ENCODE assay signal across 10 cellular contexts in the genomic region with DNA sequence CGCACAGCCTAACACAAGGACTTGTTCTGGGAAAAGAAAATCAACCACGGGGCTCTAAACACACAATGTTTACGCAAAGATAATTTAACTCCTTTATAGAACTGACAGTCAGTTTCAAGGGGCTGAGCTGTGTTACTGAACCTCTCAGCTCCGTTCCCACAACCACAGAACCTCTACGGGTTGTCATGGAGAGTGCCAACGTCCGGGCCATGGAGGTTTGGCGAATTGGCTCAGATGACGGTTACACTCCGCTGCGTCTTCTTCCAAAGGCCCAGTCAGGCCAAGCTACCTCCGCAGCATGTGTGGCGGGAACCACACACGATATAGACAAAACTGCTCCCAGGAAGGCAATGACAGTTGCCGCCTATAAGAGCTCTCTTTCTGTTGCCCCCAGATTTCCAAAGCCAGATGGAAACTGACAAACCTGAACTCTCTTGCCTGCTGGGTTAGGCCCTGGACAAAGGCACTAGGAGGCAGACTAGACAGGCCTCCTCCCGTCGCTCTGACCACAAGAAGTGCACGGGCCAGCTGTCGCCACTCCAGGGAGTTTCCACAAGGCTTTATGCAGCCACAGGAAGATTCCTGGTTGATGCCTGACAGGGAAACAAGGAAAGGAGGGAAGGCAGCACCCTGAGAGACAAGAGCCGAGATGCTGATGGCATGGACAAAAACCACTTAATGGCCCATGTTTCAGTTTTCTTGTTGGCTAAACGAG. TPM values are rescaled to one million over a fixed set of nuclear protein-coding genes. Genes with fewer than 3 reads are reported as not detected.
A peak's percentile ranks its signal among the peaks of the same experiment; 100 is the strongest.
DNase-seq lines count a peak whose midpoint lies in the region; ATAC-seq and TF ChIP-seq lines count a peak whose summit lies in the region.
"Had no signal": no experiment of that assay in that cellular context is flagged by ENCODE, and none has a peak within 500 bp of the region (broad histone marks: within the 10 kb centered on the region; RNA-seq: fewer than 3 reads in every experiment).

No MANE protein-coding gene starts in this region.

- H3K9me3 ChIP-seq in HEK293 (ENCODE audit: control insufficient read depth, insufficient read depth, low read depth, low read length): no peaks in the 10 kb centered on the region

- no peak overlapping the region for H3K4me3 Mint-ChIP-seq in activated CD8-positive, alpha-beta T cell treated with anti-CD3 and anti-CD28 coated beads, Interleukin-2, amount 10 ng/mL, durations not matched to agents 7 days and 5 days
- H3K4me3 Mint-ChIP-seq in HFFc6: no peak overlapping the region

- H3K4me3 ChIP-seq in HEK293 (ENCODE audit: low read depth, low read length): no peak overlapping the region
- no peak overlapping the region for H3K4me3 ChIP-seq in kidney epithelial cell (ENCODE audit: low read depth, low read length)

- in situ Hi-C loops in ACHN (cut with HindIII; ENCODE audit: low pct_ligation_motif_present, low pct_unique_long_range_greater_than_20kb, low sequenced_read_pairs) (no loop called here), KBM-7 (cut with MboI; ENCODE audit: low pct_unique_long_range_greater_than_20kb, low sequenced_read_pairs) (no loop called here)

- TF ChIP-seq CTCF in HEK293 (tag by site-specific recombination; IDR thresholded peaks at IDR 0.05) (no peak), kidney epithelial cell (IDR thresholded peaks at IDR 0.05; ENCODE audit: insufficient read depth, low read length, poor library complexity, severe bottlenecking) (peak; percentile 4), HFFc6 (IDR thresholded peaks at IDR 0.05) (no peak)

- peak; percentile 35 for ATAC-seq in activated CD8-positive, alpha-beta T cell treated with anti-CD3 and anti-CD28 coated beads, Interleukin-2, amount 10 ng/mL, durations not matched to agents 7 days and 5 days
- ATAC-seq in GM21526 (IDR thresholded peaks at IDR 0.05; ENCODE audit: low FRiP score, unreplicated experiment): no peak
- ATAC-seq: SK-N-SH treated with all-trans-retinoic acid at 6 μM for 48 hours had no signal

- no peaks in the 10 kb centered on the region for H3K36me3 ChIP-seq in HEK293 (ENCODE audit: control insufficient read depth in 2 of 2, insufficient read depth in 1 of 2, low read length in 2 of 2)
- H3K36me3 ChIP-seq in kidney epithelial cell (ENCODE audit: control insufficient read depth, insufficient read depth, low read length): no peaks in the 10 kb centered on the region

- no peak overlapping the region for H3K27ac ChIP-seq in HEK293 (ENCODE audit: extremely low read depth, low read depth, low read length)
- H3K27ac ChIP-seq: epithelial cell of prostate had no signal

- H3K36me3 Mint-ChIP-seq in activated CD8-positive, alpha-beta T cell treated with anti-CD3 and anti-CD28 coated beads, Interleukin-2, amount 10 ng/mL, durations not matched to agents 7 days and 5 days (ENCODE audit: low read depth): peaks cover 71% of the 10 kb centered on the region
- H3K36me3 Mint-ChIP-seq in HFFc6 (ENCODE audit: low read depth): no peaks in the 10 kb centered on the region

- H3K27me3 ChIP-seq in kidney epithelial cell (ENCODE audit: control insufficient read depth, insufficient read depth, low read length): no peaks in the 10 kb centered on the region

- no peaks in the 10 kb centered on the region for H3K27me3 Mint-ChIP-seq in activated CD8-positive, alpha-beta T cell treated with anti-CD3 and anti-CD28 coated beads, Interleukin-2, amount 10 ng/mL, durations not matched to agents 7 days and 5 days (ENCODE audit: low read depth)
- peaks cover 44% of the 10 kb centered on the region for H3K27me3 Mint-ChIP-seq in HFFc6 (ENCODE audit: insufficient read depth)

- POLR2A ChIA-PET in HEK293 (lab: Yijun Ruan, JAX): no interaction called here
- POLR2A ChIA-PET in activated CD8-positive, alpha-beta T cell treated with anti-CD3 and anti-CD28 coated beads, Interleukin-2, amount 10 ng/mL, durations not matched to agents 7 days and 5 days (lab: Charles Lee): interaction anchor here (1.1 to 2.3 kb wide), 4 partner anchors 11 to 37 kb away, joined by 3 to 8 read pairs (median 4); no protein-coding TSS in a partner anchor

- CTCF ChIA-PET in HEK293 (lab: Yijun Ruan, JAX): no interaction called here
- CTCF ChIA-PET in activated CD8-positive, alpha-beta T cell treated with anti-CD3 and anti-CD28 coated beads, Interleukin-2, amount 10 ng/mL, durations not matched to agents 7 days and 5 days (lab: Charles Lee): interaction anchor here (1.5 to 2.5 kb wide), 6 partner anchors 11 to 37 kb away, joined by 5 to 10 read pairs (median 7); no protein-coding TSS in a partner anchor

- H3K27ac Mint-ChIP-seq in activated CD8-positive, alpha-beta T cell treated with anti-CD3 and anti-CD28 coated beads, Interleukin-2, amount 10 ng/mL, durations not matched to agents 7 days and 5 days: peak overlapping the region; percentile 25
- no peak overlapping the region for H3K27ac Mint-ChIP-seq in HFFc6

- peaks cover 84% of the 10 kb centered on the region for H3K4me1 Mint-ChIP-seq in activated CD8-positive, alpha-beta T cell treated with anti-CD3 and anti-CD28 coated beads, Interleukin-2, amount 10 ng/mL, durations not matched to agents 7 days and 5 days (ENCODE audit: low read depth)
- H3K4me1 Mint-ChIP-seq in HFFc6 (ENCODE audit: low read depth): peaks cover 8% of the 10 kb centered on the region; the same call in 1 of the 2 replicates

- DNase-seq in ACHN (peak; percentile 11), kidney epithelial cell (ENCODE audit: low read depth) (peak; percentile 37), amniotic stem cell (lab: John Stamatoyannopoulos, UW) (no peak), HFFc6 (no peak), KBM-7 (no peak)
- DNase-seq in activated CD8-positive, alpha-beta T cell treated with anti-CD3 and anti-CD28 coated beads, Interleukin-2, amount 10 ng/mL, durations not matched to agents 7 days and 5 days: no peak

- peaks cover 11% of the 10 kb centered on the region for H3K4me1 ChIP-seq in HEK293 (ENCODE audit: control insufficient read depth, insufficient read depth, low read length)

- H3K9me3 Mint-ChIP-seq in activated CD8-positive, alpha-beta T cell treated with anti-CD3 and anti-CD28 coated beads, Interleukin-2, amount 10 ng/mL, durations not matched to agents 7 days and 5 days (ENCODE audit: insufficient read depth): no peaks in the 10 kb centered on the region
- no peaks in the 10 kb centered on the region for H3K9me3 Mint-ChIP-seq in HFFc6

TF ChIP-seq in HEK293, 187 proteins besides CTCF, POLR2A, EP300 and RAD21:
- TF ChIP-seq, protein P1, sequence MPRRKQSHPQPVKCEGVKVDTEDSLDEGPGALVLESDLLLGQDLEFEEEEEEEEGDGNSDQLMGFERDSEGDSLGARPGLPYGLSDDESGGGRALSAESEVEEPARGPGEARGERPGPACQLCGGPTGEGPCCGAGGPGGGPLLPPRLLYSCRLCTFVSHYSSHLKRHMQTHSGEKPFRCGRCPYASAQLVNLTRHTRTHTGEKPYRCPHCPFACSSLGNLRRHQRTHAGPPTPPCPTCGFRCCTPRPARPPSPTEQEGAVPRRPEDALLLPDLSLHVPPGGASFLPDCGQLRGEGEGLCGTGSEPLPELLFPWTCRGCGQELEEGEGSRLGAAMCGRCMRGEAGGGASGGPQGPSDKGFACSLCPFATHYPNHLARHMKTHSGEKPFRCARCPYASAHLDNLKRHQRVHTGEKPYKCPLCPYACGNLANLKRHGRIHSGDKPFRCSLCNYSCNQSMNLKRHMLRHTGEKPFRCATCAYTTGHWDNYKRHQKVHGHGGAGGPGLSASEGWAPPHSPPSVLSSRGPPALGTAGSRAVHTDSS (tag by site-specific recombination; IDR thresholded peaks at IDR 0.05): no peak
- no peak for TF ChIP-seq ZEB2 (tag by site-specific recombination; IDR thresholded peaks at IDR 0.05)
- TF ChIP-seq ZIC2 (tag by site-specific recombination; IDR thresholded peaks at IDR 0.05): peak; percentile 90

RNA-seq across cellular contexts. Expression of a gene that starts 30.3 kb away (rescaled TPM):
- 100 to 1,000 TPM; 147 to 153 TPM for total RNA-seq in activated CD8-positive, alpha-beta T cell treated with anti-CD3 and anti-CD28 coated beads, Interleukin-2, amount 10 ng/mL, durations not matched to agents 7 days and 5 days
- 22.4 and 25.5 TPM in 2 replicates for total RNA-seq in kidney epithelial cell
- total RNA-seq in HFFc6 (2021; fragmentation: NEBNext Ultra II Directional; extraction: Animal tissue kit (Norgen Biotek cat#: 25700)): under 1 TPM in 3 of 6 experiments, not detected in 3; 0.09 to 0.61 (median 0.19) TPM

Comparison
In these comparisons a context has a peak if more than half of its experiments do, and no peak if none do; other contexts are left out.
1. DNase-seq: peak in ACHN (single experiment) and kidney epithelial cell (single experiment); none in activated CD8-positive, alpha-beta T cell treated with anti-CD3 and anti-CD28 coated beads, Interleukin-2, amount 10 ng/mL, durations not matched to agents 7 days and 5 days (single experiment), amniotic stem cell (single experiment), HFFc6 (single experiment) and KBM-7 (single experiment).
2. RNA of a gene that starts 30.3 kb away (total RNA-seq): 147 to 153 TPM in activated CD8-positive, alpha-beta T cell treated with anti-CD3 and anti-CD28 coated beads, Interleukin-2, amount 10 ng/mL, durations not matched to agents 7 days and 5 days and 22.4 to 25.5 TPM in kidney epithelial cell; 0.09 to 0.61 TPM in HFFc6; every median in the first group is over 10 times any median in the second.